ENCODE assay signal across 8 cellular contexts in the genomic region with DNA sequence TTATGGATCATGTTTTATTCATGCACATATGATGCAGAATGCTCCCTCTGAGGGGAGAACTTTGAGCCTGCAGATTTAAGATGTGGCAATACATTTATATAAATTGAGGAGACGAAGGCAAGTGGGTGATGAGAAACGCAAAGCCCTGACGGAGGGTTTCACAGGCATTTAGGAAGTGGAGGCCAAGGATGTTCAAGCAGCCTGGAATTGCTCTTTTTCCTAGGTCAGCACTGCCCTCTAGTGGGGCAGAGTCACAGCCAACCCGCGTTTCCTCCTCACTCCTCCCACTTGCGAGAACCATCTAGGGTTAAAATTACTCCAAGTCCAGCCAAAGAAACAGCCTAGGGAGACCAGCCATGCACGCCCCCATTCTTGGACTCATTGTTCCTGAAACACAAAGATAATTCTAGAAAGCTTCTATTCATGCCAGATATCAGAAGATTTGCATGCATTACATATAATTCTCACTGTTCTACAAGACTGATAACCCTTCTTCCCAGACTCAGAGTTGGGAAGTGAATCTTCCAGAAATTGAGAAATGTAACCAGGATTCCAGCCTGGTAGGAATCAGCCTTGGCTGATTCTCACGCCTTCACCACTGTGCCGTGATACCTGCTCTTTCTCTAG.
DNase-seq lines count a peak whose midpoint lies in the region; ATAC-seq lines count a peak whose summit lies in the region.

No MANE protein-coding gene starts in this region.

- no peaks in the 10 kb centered on the region for H3K36me3 ChIP-seq in trophoblast cell (ENCODE audit: control insufficient read depth in 1 of 2, insufficient read depth in 2 of 2, low read length in 2 of 2)

- no peak overlapping the region for H4K12ac ChIP-seq in trophoblast cell (ENCODE audit: low read depth, low read length)

- H3K9me3 ChIP-seq in trophoblast cell (ENCODE audit: insufficient read depth, low read depth, low read length), result no peaks in the 10 kb centered on the region

- no peak overlapping the region for H3K4me3 ChIP-seq in trophoblast cell (ENCODE audit: low read depth, low read length)

- H3K79me2 ChIP-seq in trophoblast cell (ENCODE audit: control insufficient read depth, insufficient read depth, low read length, poor library complexity), result no peaks in the 10 kb centered on the region

- no peak overlapping the region for H2BK120ac ChIP-seq in trophoblast cell (ENCODE audit: insufficient read depth, low read length, poor library complexity)

- no peak overlapping the region for H2AFZ ChIP-seq in trophoblast cell (ENCODE audit: insufficient read depth, low read length, poor library complexity)

- no peak overlapping the region for H3K18ac ChIP-seq in trophoblast cell (ENCODE audit: low read length)

- no peak for ATAC-seq in HG03571 (IDR thresholded peaks at IDR 0.05; ENCODE audit: unreplicated experiment)

- no peak overlapping the region for H3K27ac ChIP-seq in trophoblast cell (ENCODE audit: low read depth, low read length)

- no peak overlapping the region for H3K23ac ChIP-seq in trophoblast cell (ENCODE audit: low read length)

- WGBS in trophoblast cell (ENCODE audit: extremely low coverage, insufficient coverage, insufficient read length), result no CpG with 5 or more reads among the region's 9 CpGs

- no peaks in the 10 kb centered on the region for H3K79me1 ChIP-seq in trophoblast cell (ENCODE audit: low read length)

- no peak overlapping the region for H3K4ac ChIP-seq in trophoblast cell (ENCODE audit: low read depth, low read length)

- H3K27me3 ChIP-seq in trophoblast cell (ENCODE audit: insufficient read depth, low read length), result no peaks in the 10 kb centered on the region

- no peak overlapping the region for H2BK5ac ChIP-seq in trophoblast cell (ENCODE audit: low read depth, low read length, poor library complexity)

- no peak overlapping the region for H4K91ac ChIP-seq in trophoblast cell (ENCODE audit: low read depth, low read length)

- no peak overlapping the region for H3K9ac ChIP-seq in trophoblast cell (ENCODE audit: low read length)

- H3K4me1 ChIP-seq in trophoblast cell (ENCODE audit: control insufficient read depth in 1 of 2, insufficient read depth in 2 of 2, low read length in 2 of 2), result no peaks in the 10 kb centered on the region

- H2AK5ac ChIP-seq in trophoblast cell (ENCODE audit: low read length), result no peak overlapping the region

- peak; percentile 16 for DNase-seq in activated gamma-delta T cell treated with Interleukin-2 at 50 U/mL for 16 hours
- DNase-seq in activated gamma-delta T cell (lab: John Stamatoyannopoulos, UW), result no peak
- DNase-seq in HT-29 (ENCODE audit: low spot score), result peak; percentile 84
- peak; percentile 80 for DNase-seq in OCI-M1 (lab: John Stamatoyannopoulos, UW)
- peak; percentile 52 for DNase-seq in activated naive CD4-positive, alpha-beta T cell treated with Interleukin-2 at 50 U/mL for 16 hours
- peak; percentile 75 for DNase-seq in globus pallidus (ENCODE audit: low spot score)
- DNase-seq in trophoblast cell, result peak; percentile 31 to 67

- H4K8ac ChIP-seq in trophoblast cell (ENCODE audit: low read depth, low read length), result no peak overlapping the region

- H3K4me2 ChIP-seq in trophoblast cell (ENCODE audit: low read length), result no peak overlapping the region

- no peak overlapping the region for H2BK12ac ChIP-seq in trophoblast cell (ENCODE audit: low read length)

- H3K14ac ChIP-seq in trophoblast cell (ENCODE audit: low read length), result no peak overlapping the region
